In the genomic region with DNA sequence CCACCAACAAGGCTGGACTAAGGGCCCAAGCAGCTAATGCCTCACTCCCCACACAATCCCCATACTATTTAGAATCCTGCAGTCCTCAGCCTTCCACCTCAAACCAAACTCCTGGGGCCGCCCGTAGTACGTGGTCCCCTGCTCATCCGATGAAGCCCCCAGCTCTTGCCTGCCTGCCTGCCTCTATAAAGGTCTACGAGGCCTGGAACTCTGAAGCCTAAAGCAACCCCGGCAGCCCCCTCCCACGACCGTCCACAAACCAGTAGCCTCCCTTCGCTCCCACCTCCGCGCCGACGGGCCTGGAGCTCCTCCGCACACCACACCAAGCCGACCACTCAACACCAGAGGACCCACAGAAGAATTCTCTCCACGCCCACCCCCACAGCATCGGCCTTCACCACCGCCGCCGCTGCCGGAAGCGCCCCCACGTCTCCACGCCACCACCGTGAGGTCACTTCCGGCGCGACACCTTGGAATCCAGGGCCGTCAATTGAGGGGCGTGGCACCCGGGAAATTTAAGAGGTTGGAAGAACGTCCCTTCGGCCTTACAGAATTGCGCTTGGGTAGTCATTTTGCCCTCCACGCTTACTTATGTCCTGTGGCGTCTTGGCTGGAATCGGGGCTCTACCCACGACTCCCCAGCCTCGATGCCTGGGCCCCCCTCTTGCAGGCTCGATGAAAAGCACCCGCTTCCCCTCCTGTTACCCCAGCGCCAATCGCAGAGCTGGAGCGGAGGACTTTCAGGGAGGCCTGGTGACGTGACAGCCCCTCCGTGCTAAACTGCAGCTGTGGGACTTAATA, we compare ENCODE assay signal across 8 cellular contexts. TPM values are rescaled to one million over a fixed set of nuclear protein-coding genes. Genes with fewer than 3 reads are reported as not detected.
A peak's percentile ranks its signal among the peaks of the same experiment; 100 is the strongest.
DNase-seq lines count a peak whose midpoint lies in the region; ATAC-seq and TF ChIP-seq lines count a peak whose summit lies in the region.

Gene EDC3 (minus strand): TSS at position 428 of the 801 bp plus-strand sequence. CDS start 20,900 bp downstream, outside the sequence.

- H3K4ac ChIP-seq in trophoblast cell (ENCODE audit: low read depth, low read length) = peak within 1 kb of the TSS; percentile 97

- H3K23ac ChIP-seq in trophoblast cell (ENCODE audit: low read length) = no peak within 1 kb of the TSS

- H3K4me3 ChIP-seq in HCT116 (replicated peaks in 1 of 2; ENCODE audit: low read depth in 1 of 2, low read length in 2 of 2) = peak within 1 kb of the TSS; percentile 72 to 83
- H3K4me3 ChIP-seq in adipocyte (ENCODE audit: low read length) = peak within 1 kb of the TSS; percentile 95
- H3K4me3 ChIP-seq in trophoblast cell (ENCODE audit: low read depth, low read length) = peak within 1 kb of the TSS; percentile 94
- H3K4me3 ChIP-seq in tibial nerve = peak within 1 kb of the TSS; percentile 73 to 95 (median 77)

- peaks cover 50% of the 10 kb centered on the region for H3K79me2 ChIP-seq in HCT116 (ENCODE audit: insufficient read depth, low read length)
- peaks cover 10% of the 10 kb centered on the region for H3K79me2 ChIP-seq in trophoblast cell (ENCODE audit: control insufficient read depth, insufficient read depth, low read length, poor library complexity)

- peak within 1 kb of the TSS; percentile 25 for H2BK5ac ChIP-seq in trophoblast cell (ENCODE audit: low read depth, low read length, poor library complexity)

- peak within 1 kb of the TSS; percentile 64 for H3K27ac ChIP-seq in HCT116 (ENCODE audit: low read depth, low read length)
- peak within 1 kb of the TSS; percentile 9 for H3K27ac ChIP-seq in trophoblast cell (ENCODE audit: low read depth, low read length)
- H3K27ac ChIP-seq in tibial nerve = peak within 1 kb of the TSS; percentile 85 to 90 (median 88)

- peak; percentile 44 to 91 for TF ChIP-seq EP300 in tibial nerve (IDR thresholded peaks at IDR 0.05)

- peak within 1 kb of the TSS; percentile 93 for H2AFZ ChIP-seq in HCT116 (ENCODE audit: low read depth, low read length, poor library complexity, severe bottlenecking)
- H2AFZ ChIP-seq in trophoblast cell (ENCODE audit: insufficient read depth, low read length, poor library complexity) = peak within 1 kb of the TSS; percentile 100

- peaks cover 5 to 20% of the 10 kb centered on the region in 2 experiments; a peak in 3 of 4 replicates for H3K4me1 ChIP-seq in HCT116 (ENCODE audit: control insufficient read depth in 1 of 2, insufficient read depth in 2 of 2, low read length in 2 of 2)
- H3K4me1 ChIP-seq in adipocyte (ENCODE audit: control insufficient read depth, insufficient read depth, low read length) = peaks cover 17% of the 10 kb centered on the region
- peaks cover 7 to 9% of the 10 kb centered on the region in 2 experiments for H3K4me1 ChIP-seq in trophoblast cell (ENCODE audit: control insufficient read depth in 1 of 2, insufficient read depth in 2 of 2, low read length in 2 of 2)
- H3K4me1 ChIP-seq in tibial nerve = peaks cover 0 to 38% (median 9%) of the 10 kb centered on the region in 4 donors

- RAD21 ChIA-PET in HCT116 (lab: Charles Lee; ENCODE audit: low non-redundant PET in 1 of 2, low total read pairs in 2 of 2, uncharacterized antibody in 2 of 2, unreplicated experiment in 2 of 2) = no interaction called here

- H3K27me3 ChIP-seq in HCT116 (ENCODE audit: insufficient read depth, low read length) = no peaks in the 10 kb centered on the region
- H3K27me3 ChIP-seq in adipocyte (replicated peaks; ENCODE audit: control insufficient read depth, insufficient read depth, low read length) = peaks cover 3% of the 10 kb centered on the region
- no peaks in the 10 kb centered on the region for H3K27me3 ChIP-seq in trophoblast cell (ENCODE audit: insufficient read depth, low read length)
- no peaks in the 10 kb centered on the region for H3K27me3 ChIP-seq in tibial nerve

- no peak within 1 kb of the TSS for H2BK12ac ChIP-seq in trophoblast cell (ENCODE audit: low read length)

- peak within 1 kb of the TSS; percentile 82 for H4K91ac ChIP-seq in trophoblast cell (ENCODE audit: low read depth, low read length)

- H4K8ac ChIP-seq in trophoblast cell (ENCODE audit: low read depth, low read length) = peak within 1 kb of the TSS; percentile 99

- TF ChIP-seq POLR2A in HCT116 (IDR thresholded peaks at IDR 0.05; ENCODE audit: borderline replicate concordance, extremely low read depth, insufficient read depth, insufficient read length) = peak; percentile 48
- TF ChIP-seq POLR2A in tibial nerve (IDR thresholded peaks at IDR 0.05) = no peak

- peak within 1 kb of the TSS; percentile 51 for H2AK5ac ChIP-seq in trophoblast cell (ENCODE audit: low read length)

- H3K9ac ChIP-seq in HCT116 (ENCODE audit: low read length) (peak within 1 kb of the TSS; percentile 85), adipocyte (ENCODE audit: low read length) (peak within 1 kb of the TSS; percentile 99), trophoblast cell (ENCODE audit: low read length) (peak within 1 kb of the TSS; percentile 92)

- H3K14ac ChIP-seq in trophoblast cell (ENCODE audit: low read length) = peak within 1 kb of the TSS; percentile 87

- no peaks in the 10 kb centered on the region for H4K20me1 ChIP-seq in HCT116 (ENCODE audit: insufficient read depth)

- intact Hi-C loops in HCT116 (cut with micrococcal nuclease) = no loop called here
- intact Hi-C loops in cardiac septum (cut with DNase I) = no loop called here

- BruUV-seq in HCT116 (replicated peaks; lab: Mats Ljungman, UMichigan) = TSS peak; percentile 71

- peaks cover 11% of the 10 kb centered on the region for H3K79me1 ChIP-seq in trophoblast cell (ENCODE audit: low read length)

- TF ChIP-seq RAD21 in HCT116 (IDR thresholded peaks at IDR 0.05; ENCODE audit: low read depth) = no peak

- H3K9me3 ChIP-seq in HCT116 (ENCODE audit: control insufficient read depth in 1 of 2, insufficient read depth in 1 of 2, low read depth in 1 of 2, low read length in 2 of 2) (no peaks in the 10 kb centered on the region), adipocyte (ENCODE audit: control insufficient read depth, low read length) (no peaks in the 10 kb centered on the region), trophoblast cell (ENCODE audit: insufficient read depth, low read depth, low read length) (no peaks in the 10 kb centered on the region), tibial nerve (no peaks in the 10 kb centered on the region)

- WGBS in trophoblast cell (ENCODE audit: extremely low coverage, insufficient coverage, insufficient read length) = no CpG with 5 or more reads among the region's 46 CpGs
- WGBS in tibial nerve, 2 donors = 0 to 1% methylated on average over 44 to 45 of the region's 46 CpGs

- peak within 1 kb of the TSS; percentile 97 for H4K12ac ChIP-seq in trophoblast cell (ENCODE audit: low read depth, low read length)

- no peaks in the 10 kb centered on the region for H3K9me2 ChIP-seq in HCT116 (ENCODE audit: insufficient read depth)

- H3K18ac ChIP-seq in trophoblast cell (ENCODE audit: low read length) = peak within 1 kb of the TSS; percentile 95

- CTCF ChIA-PET in HCT116 (lab: Charles Lee) = no interaction called here

- TF ChIP-seq CTCF in HCT116 (IDR thresholded peaks at IDR 0.05 in 2 of 3, conservative IDR thresholded peaks at IDR 0.05 in 1 of 3; ENCODE audit: borderline replicate concordance in 1 of 3, insufficient read depth in 1 of 3, low read depth in 2 of 3, low read length in 2 of 3) = no peak
- peak in 1 of 5 experiments; percentile 20 for TF ChIP-seq CTCF in tibial nerve (IDR thresholded peaks at IDR 0.05)

- peak within 1 kb of the TSS; percentile 79 for H2BK120ac ChIP-seq in trophoblast cell (ENCODE audit: insufficient read depth, low read length, poor library complexity)

- H3K4me2 ChIP-seq in HCT116 (ENCODE audit: low read length) = peak within 1 kb of the TSS; percentile 93
- H3K4me2 ChIP-seq in trophoblast cell (ENCODE audit: low read length) = peak within 1 kb of the TSS; percentile 94

- peak; percentile 93 for ATAC-seq in HCT116

- H3K36me3 ChIP-seq in HCT116 (ENCODE audit: control insufficient read depth in 1 of 2, insufficient read depth in 2 of 2, low read length in 2 of 2) (no peaks in the 10 kb centered on the region), adipocyte (ENCODE audit: control insufficient read depth, insufficient read depth, low read length, severe bottlenecking) (no peaks in the 10 kb centered on the region), trophoblast cell (ENCODE audit: control insufficient read depth in 1 of 2, insufficient read depth in 2 of 2, low read length in 2 of 2) (peaks cover 0 to 1% of the 10 kb centered on the region in 2 experiments), tibial nerve (no peaks in the 10 kb centered on the region)

- DNase-seq in ELF-1 (ENCODE audit: low read depth, low spot score) (peak; percentile 91), HCT116 (ENCODE audit: low read depth, low spot score) (peak; percentile 73), NCI-H1105 (lab: John Stamatoyannopoulos, UW) (peak; percentile 53), T follicular helper cell (ENCODE audit: low read depth) (peak; percentile 82), adipocyte (ENCODE audit: low read depth) (peak; percentile 97), cardiac septum (ENCODE audit: low spot score) (peak; percentile 90), trophoblast cell (peak; percentile 82 to 91), tibial nerve (ENCODE audit: low spot score in 2 of 2) (peak; percentile 75 to 89)

- POLR2A ChIA-PET in HCT116 (lab: Charles Lee) = no interaction called here

TF ChIP-seq in HCT116, 20 proteins besides CTCF, POLR2A, EP300 and RAD21 (continues in another document):
- TF ChIP-seq POLR2AphosphoS5 (IDR thresholded peaks at IDR 0.05; ENCODE audit: low read depth, low read length) (peak; percentile 75), EGR1 (IDR thresholded peaks at IDR 0.05; ENCODE audit: low read depth) (peak; percentile 64), TCF7L2 (IDR thresholded peaks at IDR 0.05; ENCODE audit: borderline replicate concordance, extremely low read depth, insufficient read depth, insufficient read length) (no peak), SP1 (IDR thresholded peaks at IDR 0.05; ENCODE audit: low read depth) (peak; percentile 70), SIN3A (IDR thresholded peaks at IDR 0.05; ENCODE audit: low read depth) (peak; percentile 98), CBX3 (IDR thresholded peaks at IDR 0.05; ENCODE audit: low read depth) (no peak), SRF (IDR thresholded peaks at IDR 0.05; ENCODE audit: low read depth) (peak; percentile 95), MAX (IDR thresholded peaks at IDR 0.05) (peak; percentile 85), FOSL1 (IDR thresholded peaks at IDR 0.05; ENCODE audit: low read depth) (no peak), YY1 (IDR thresholded peaks at IDR 0.05; ENCODE audit: extremely low read depth, insufficient replicate concordance, low read depth, low read length) (peak; percentile 46)

RNA-seq across cellular contexts. Expression of gene EDC3, which starts in this region (rescaled TPM):
- total RNA-seq in HCT116 (2021; ENCODE audit: unreplicated experiment) (45.1 TPM), cardiac septum (17.8 TPM), tibial nerve (10 to 100 TPM; 14.4 to 18.8 (median 17.2) TPM)
- polyA plus RNA-seq in HCT116 (2012) = 34.0 and 36.3 TPM in 2 replicates
- 26.6 and 29.8 TPM in 2 replicates for polyA plus RNA-seq in trophoblast cell (2013)

Comparison
In these comparisons a context has a peak if more than half of its experiments do, and no peak if none do; other contexts are left out.
1. Peak in every context shown above with its lines: DNase-seq, ATAC-seq, H3K4me3 ChIP-seq and H3K27ac ChIP-seq.
2. H3K27ac ChIP-seq: peak in every context shown above with its lines; median percentile 88 in tibial nerve; 64 in HCT116; 9 in trophoblast cell.